ENCODE assay signal across 9 cellular contexts in genomic region chr6:35552285-35552917, GRCh38. TPM values are rescaled to one million over a fixed set of nuclear protein-coding genes. Genes with fewer than 3 reads are reported as not detected.
A peak's percentile ranks its signal among the peaks of the same experiment; 100 is the strongest.
DNase-seq lines count a peak whose midpoint lies in the region; ATAC-seq and TF ChIP-seq lines count a peak whose summit lies in the region.
"Had no signal": no experiment of that assay in that cellular context is flagged by ENCODE, and none has a peak within 500 bp of the region (broad histone marks: within the 10 kb centered on the region; RNA-seq: fewer than 3 reads in every experiment).

No MANE protein-coding gene starts in this region.

- H3K79me2 ChIP-seq in fibroblast of lung (ENCODE audit: control insufficient read depth, insufficient read depth, low read length): no peaks in the 10 kb centered on the region

- no peak overlapping the region for H3K4me3 Mint-ChIP-seq in activated CD8-positive, alpha-beta memory T cell treated with anti-CD3 and anti-CD28 coated beads, Interleukin-2, amount 10 ng/mL, durations not matched to agents 7 days and 5 days

- no peaks in the 10 kb centered on the region for H3K4me1 Mint-ChIP-seq in activated CD8-positive, alpha-beta memory T cell treated with anti-CD3 and anti-CD28 coated beads, Interleukin-2, amount 10 ng/mL, durations not matched to agents 7 days and 5 days

- H3K4me2 ChIP-seq in fibroblast of lung (ENCODE audit: extremely low read depth, insufficient read depth, low read length): no peak overlapping the region

- peaks cover 2% of the 10 kb centered on the region for H3K36me3 Mint-ChIP-seq in activated CD8-positive, alpha-beta memory T cell treated with anti-CD3 and anti-CD28 coated beads, Interleukin-2, amount 10 ng/mL, durations not matched to agents 7 days and 5 days

- no peaks in the 10 kb centered on the region for H4K20me1 ChIP-seq in fibroblast of lung (ENCODE audit: control insufficient read depth, extremely low read depth, insufficient read depth, low read length)

- H2AFZ ChIP-seq in fibroblast of lung (ENCODE audit: low read length): no peak overlapping the region

- no peak overlapping the region for H3K27ac ChIP-seq in fibroblast of lung (ENCODE audit: insufficient read depth, low read length)
- H3K27ac ChIP-seq: SJSA1 had no signal

- ATAC-seq in activated CD8-positive, alpha-beta memory T cell treated with anti-CD3 and anti-CD28 coated beads, Interleukin-2, amount 10 ng/mL, durations not matched to agents 7 days and 5 days: peak; percentile 53
- no peak for ATAC-seq in GM19328 (IDR thresholded peaks at IDR 0.05; ENCODE audit: unreplicated experiment)

- H3K9ac ChIP-seq in fibroblast of lung (ENCODE audit: insufficient read depth, low read length): no peak overlapping the region

- no peaks in the 10 kb centered on the region for H3K9me3 ChIP-seq in fibroblast of lung (ENCODE audit: control insufficient read depth, insufficient read depth, low read depth, low read length)
- H3K9me3 ChIP-seq: SJSA1 had no signal

- CTCF ChIA-PET in activated CD8-positive, alpha-beta memory T cell treated with anti-CD3 and anti-CD28 coated beads, Interleukin-2, amount 10 ng/mL, durations not matched to agents 7 days and 5 days (lab: Charles Lee): interaction anchor here (0.6 to 4.8 kb wide), 41 partner anchors 9 to 684 kb away, joined by 3 to 73 read pairs (median 4); partner anchors contain the start of genes ARMC12, CLPS and PPARD

- peak; percentile 81 for DNase-seq in ELF-1 (ENCODE audit: low read depth, low spot score)
- peak; percentile 17 for DNase-seq in NCI-H1694 (lab: John Stamatoyannopoulos, UW)
- peak; percentile 78 for DNase-seq in activated CD8-positive, alpha-beta memory T cell treated with anti-CD3 and anti-CD28 coated beads, Interleukin-2, amount 10 ng/mL, durations not matched to agents 7 days and 5 days
- peak in 1 of 2 donors; percentile 57 for DNase-seq in fibroblast of lung (ENCODE audit: low read depth in 2 of 2)
- peak; percentile 32 to 56 for DNase-seq in stimulated activated CD4-positive, alpha-beta T cell treated with anti-CD3 and anti-CD28 coated beads, Interleukin-12 subunit alpha, Interleukin-12 subunit beta, amount 100 ng/mL, for 24 hours (ENCODE audit: low read depth in 2 of 2)
- DNase-seq in DMS79 (lab: John Stamatoyannopoulos, UW): no peak
- no peak for DNase-seq in GM19240 (ENCODE audit: insufficient read length, low spot score)

- peaks cover 3% of the 10 kb centered on the region for H3K9me3 Mint-ChIP-seq in activated CD8-positive, alpha-beta memory T cell treated with anti-CD3 and anti-CD28 coated beads, Interleukin-2, amount 10 ng/mL, durations not matched to agents 7 days and 5 days (ENCODE audit: low read depth)

- TF ChIP-seq CTCF in fibroblast of lung (conservative IDR thresholded peaks at IDR 0.05 in 1 of 2, IDR thresholded peaks at IDR 0.05 in 1 of 2; ENCODE audit: low read depth in 1 of 2, low read length in 2 of 2): peak; percentile 70 to 97

- H3K36me3 ChIP-seq in fibroblast of lung (ENCODE audit: control insufficient read depth, insufficient read depth, low read length): no peaks in the 10 kb centered on the region
- H3K36me3 ChIP-seq: SJSA1 had no signal

- no peaks in the 10 kb centered on the region for H3K27me3 ChIP-seq in fibroblast of lung (ENCODE audit: control insufficient read depth, insufficient read depth, low read length)
- H3K27me3 ChIP-seq: SJSA1 had no signal

- H3K4me1 ChIP-seq in fibroblast of lung (ENCODE audit: control insufficient read depth, extremely low read depth, insufficient read depth, low read length): no peaks in the 10 kb centered on the region
- H3K4me1 ChIP-seq: SJSA1 had no signal

- peaks cover 14% of the 10 kb centered on the region for H3K27me3 Mint-ChIP-seq in activated CD8-positive, alpha-beta memory T cell treated with anti-CD3 and anti-CD28 coated beads, Interleukin-2, amount 10 ng/mL, durations not matched to agents 7 days and 5 days

- no peak overlapping the region for H3K27ac Mint-ChIP-seq in activated CD8-positive, alpha-beta memory T cell treated with anti-CD3 and anti-CD28 coated beads, Interleukin-2, amount 10 ng/mL, durations not matched to agents 7 days and 5 days

- no peak overlapping the region for H3K4me3 ChIP-seq in fibroblast of lung (replicated peaks in 1 of 4; ENCODE audit: control extremely low read depth in 1 of 4, insufficient read depth in 1 of 4, low read depth in 3 of 4, low read length in 4 of 4)
- H3K4me3 ChIP-seq: SJSA1 had no signal

RNA-seq across cellular contexts. Expression of gene TULP1, which starts 39.7 kb away (rescaled TPM):
- total RNA-seq in activated CD8-positive, alpha-beta memory T cell treated with anti-CD3 and anti-CD28 coated beads, Interleukin-2, amount 10 ng/mL, durations not matched to agents 7 days and 5 days: not detected
- not detected in 2 replicates for total RNA-seq in fibroblast of lung
- not detected in 2 replicates for polyA plus RNA-seq in fibroblast of lung
- 0.06 TPM in 1 of 2 replicates, not detected in the other for polyA plus RNA-seq in fibroblast of lung (2012)
- polyA minus RNA-seq in fibroblast of lung (ENCODE audit: low replicate concordance): not detected in 2 replicates
- total RNA-seq: SJSA1 had no signal

RNA-seq across cellular contexts. Expression of gene TEAD3, which starts 55.5 kb away (rescaled TPM):
- under 1 TPM in 1 of 2 experiments, not detected in 1; 0.16 TPM for total RNA-seq in activated CD8-positive, alpha-beta memory T cell treated with anti-CD3 and anti-CD28 coated beads, Interleukin-2, amount 10 ng/mL, durations not matched to agents 7 days and 5 days
- total RNA-seq in fibroblast of lung: 7.7 and 9.6 TPM in 2 replicates
- 25.8 and 26.7 TPM in 2 replicates for polyA plus RNA-seq in fibroblast of lung
- polyA plus RNA-seq in fibroblast of lung (2012): 38.2 and 42.1 TPM in 2 replicates
- polyA minus RNA-seq in fibroblast of lung (ENCODE audit: low replicate concordance): 54.4 and 56.2 TPM in 2 replicates

Comparison
In these comparisons a context has a peak if more than half of its experiments do, and no peak if none do; other contexts are left out.
1. DNase-seq: peak in ELF-1 (single experiment), NCI-H1694 (single experiment), activated CD8-positive, alpha-beta memory T cell treated with anti-CD3 and anti-CD28 coated beads, Interleukin-2, amount 10 ng/mL, durations not matched to agents 7 days and 5 days (single experiment) and stimulated activated CD4-positive, alpha-beta T cell treated with anti-CD3 and anti-CD28 coated beads, Interleukin-12 subunit alpha, Interleukin-12 subunit beta, amount 100 ng/mL, for 24 hours (2 of 2); none in DMS79 (single experiment) and GM19240 (single experiment).